9 cellular contexts compared by ENCODE assay signal in genomic region chr19:50537769-50538230, GRCh38. TPM values are rescaled to one million over a fixed set of nuclear protein-coding genes. Genes with fewer than 3 reads are reported as not detected.
DNase-seq lines count a peak whose midpoint lies in the region; ATAC-seq and TF ChIP-seq lines count a peak whose summit lies in the region.
"Had no signal": no experiment of that assay in that cellular context is flagged by ENCODE, and none has a peak within 500 bp of the region (broad histone marks: within the 10 kb centered on the region; RNA-seq: fewer than 3 reads in every experiment).

No MANE protein-coding gene starts in this region.

- H3K27me3 Mint-ChIP-seq in activated CD4-positive, alpha-beta T cell treated with anti-CD3 and anti-CD28 coated beads, Interleukin-2, amount 10 ng/mL, durations not matched to agents 24 days and 14 days, result no peaks in the 10 kb centered on the region

- no peaks in the 10 kb centered on the region for H3K9me3 Mint-ChIP-seq in activated CD4-positive, alpha-beta T cell treated with anti-CD3 and anti-CD28 coated beads, Interleukin-2, amount 10 ng/mL, durations not matched to agents 24 days and 14 days

- no peak overlapping the region for H3K27ac Mint-ChIP-seq in activated CD4-positive, alpha-beta T cell treated with anti-CD3 and anti-CD28 coated beads, Interleukin-2, amount 10 ng/mL, durations not matched to agents 24 days and 14 days

- no peaks in the 10 kb centered on the region for H3K36me3 Mint-ChIP-seq in activated CD4-positive, alpha-beta T cell treated with anti-CD3 and anti-CD28 coated beads, Interleukin-2, amount 10 ng/mL, durations not matched to agents 24 days and 14 days (ENCODE audit: low read depth)

- no peak overlapping the region for H3K4me3 Mint-ChIP-seq in activated CD4-positive, alpha-beta T cell treated with anti-CD3 and anti-CD28 coated beads, Interleukin-2, amount 10 ng/mL, durations not matched to agents 24 days and 14 days

- intact Hi-C loops in A673 (cut with micrococcal nuclease; ENCODE audit: unreplicated experiment), result loop anchor here (1.0 to 5.0 kb wide), 2 partner anchors 246 to 385 kb away; no protein-coding TSS in a partner anchor
- intact Hi-C loops in activated CD4-positive, alpha-beta T cell treated with anti-CD3 and anti-CD28 coated beads, Interleukin-2, amount 10 ng/mL, durations not matched to agents 24 days and 14 days (cut with micrococcal nuclease), result loop anchor here (1.0 kb wide), 1 partner anchor 246 kb away; no protein-coding TSS in a partner anchor

- no TSS peak for BruUV-seq in A673 (replicated peaks; lab: Mats Ljungman, UMichigan)

- H3K27me3 ChIP-seq in A673 (replicated peaks; ENCODE audit: insufficient read depth, low read depth, low read length, poor library complexity) (no peaks in the 10 kb centered on the region), lung (ENCODE audit: control insufficient read depth, insufficient read depth) (no peaks in the 10 kb centered on the region)

- ATAC-seq in lung (ENCODE audit: insufficient read depth, low FRiP score), result peak; percentile 47
- no peak for ATAC-seq in HG03354 (IDR thresholded peaks at IDR 0.05; ENCODE audit: poor library complexity, severe bottlenecking, unreplicated experiment)

- peaks cover 12% of the 10 kb centered on the region for H3K9me3 ChIP-seq in A673 (ENCODE audit: low read depth, low read length, poor library complexity, severe bottlenecking)
- no peaks in the 10 kb centered on the region for H3K9me3 ChIP-seq in lung (ENCODE audit: control insufficient read depth in 2 of 2, insufficient read depth in 1 of 2, low read length in 1 of 2)

- H3K4me1 Mint-ChIP-seq in activated CD4-positive, alpha-beta T cell treated with anti-CD3 and anti-CD28 coated beads, Interleukin-2, amount 10 ng/mL, durations not matched to agents 24 days and 14 days, result no peaks in the 10 kb centered on the region

- in situ Hi-C loops in GM13976 (cut with MboI; ENCODE audit: low sequenced_read_pairs, unreplicated experiment), result loop anchor here (25.0 kb wide), 1 partner anchor 250 kb away; the partner anchor contains the start of gene ACP4

- H3K36me3 ChIP-seq in A673 (ENCODE audit: insufficient read depth, low read length, poor library complexity, severe bottlenecking), result no peaks in the 10 kb centered on the region
- no peaks in the 10 kb centered on the region for H3K36me3 ChIP-seq in lung (ENCODE audit: control insufficient read depth in 2 of 2, insufficient read depth in 2 of 2, low read length in 2 of 2)

- no peak overlapping the region for H3K4me3 ChIP-seq in A673 (ENCODE audit: low read depth, low read length, poor library complexity, severe bottlenecking)
- no peak overlapping the region for H3K4me3 ChIP-seq in lung

- TF ChIP-seq CTCF in A673 (conservative IDR thresholded peaks at IDR 0.05; ENCODE audit: low read depth, low read length) (peak; percentile 95), GM13976 (IDR thresholded peaks at IDR 0.05; ENCODE audit: borderline replicate concordance, control extremely low read depth, extremely low read depth, insufficient read depth, missing control alignments) (peak; percentile 87), lung (IDR thresholded peaks at IDR 0.05; ENCODE audit: control extremely low read depth, extremely low read depth) (peak; percentile 55)

- POLR2A ChIA-PET in A673 (lab: Charles Lee; ENCODE audit: low non-redundant PET), result interaction anchor here (0.6 kb wide), 1 partner anchor 206 kb away, joined by 4 read pairs; no protein-coding TSS in a partner anchor

- H3K4me1 ChIP-seq in A673 (ENCODE audit: insufficient read depth, low read length, poor library complexity, severe bottlenecking) (no peaks in the 10 kb centered on the region), lung (ENCODE audit: control insufficient read depth in 2 of 2, insufficient read depth in 2 of 2, low read length in 2 of 2) (peaks cover 0 to 1% of the 10 kb centered on the region in 2 donors)

- 18 to 19% methylated on average over 15 of the region's 15 CpGs for WGBS in lung, 2 donors

- CTCF ChIA-PET in A673 (lab: Charles Lee), result interaction anchor here (0.6 to 1.9 kb wide), 10 partner anchors 9 to 245 kb away, joined by 3 to 15 read pairs (median 4); partner anchors contain the start of gene JOSD2

- peak; percentile 90 for DNase-seq in A673 (ENCODE audit: low spot score)
- peak; percentile 89 for DNase-seq in GM13976 (ENCODE audit: low spot score)
- peak; percentile 56 for DNase-seq in NCI-H345 (lab: John Stamatoyannopoulos, UW)
- DNase-seq in activated CD4-positive, alpha-beta T cell treated with anti-CD3 and anti-CD28 coated beads, Interleukin-2, amount 10 ng/mL, durations not matched to agents 24 days and 14 days, result peak; percentile 88
- peak; percentile 71 to 88 for DNase-seq in dermis microvascular lymphatic vessel endothelial cell (ENCODE audit: low read depth in 2 of 2)
- DNase-seq in lung (ENCODE audit: low spot score), result peak; percentile 62
- DNase-seq in stimulated activated CD8-positive, alpha-beta memory T cell treated with anti-CD3 and anti-CD28 coated beads, Interleukin-12 subunit alpha, Interleukin-12 subunit beta, amount 100 ng/mL, for 4 hours (ENCODE audit: low read depth), result peak; percentile 26

- H3K27ac ChIP-seq in A673 (ENCODE audit: low read depth, low read length, poor library complexity, severe bottlenecking) (no peak overlapping the region), lung (ENCODE audit: low read depth in 1 of 2, low read length in 1 of 2) (no peak overlapping the region)

RNA-seq across cellular contexts. Expression of gene ASPDH, which starts 24.1 kb away (rescaled TPM):
- total RNA-seq in A673 (2021) (0.45 TPM in 1 of 2 replicates, not detected in the other), dermis microvascular lymphatic vessel endothelial cell (not detected in 2 replicates), lung (not detected)
- not detected in 2 replicates for total RNA-seq in activated CD4-positive, alpha-beta T cell treated with anti-CD3 and anti-CD28 coated beads, Interleukin-2, amount 10 ng/mL, durations not matched to agents 24 days and 14 days
- not detected for polyA plus RNA-seq in lung
- total RNA-seq: urinary bladder had no signal
- polyA plus RNA-seq: urinary bladder had no signal

RNA-seq across cellular contexts. Expression of gene JOSD2, which starts 26.8 kb away (rescaled TPM):
- total RNA-seq in A673 (2021) (26.8 and 31.9 TPM in 2 replicates), dermis microvascular lymphatic vessel endothelial cell (18.9 and 27.4 TPM in 2 replicates), lung (10 to 100 TPM in 1 of 2 donors, 1 to 10 TPM in 1; 9.8 to 66.9 TPM)
- total RNA-seq in activated CD4-positive, alpha-beta T cell treated with anti-CD3 and anti-CD28 coated beads, Interleukin-2, amount 10 ng/mL, durations not matched to agents 24 days and 14 days, result 41.7 and 44.0 TPM in 2 replicates
- 10 to 100 TPM; 60.2 to 76.8 TPM for polyA plus RNA-seq in lung

RNA-seq across cellular contexts. Expression of gene LRRC4B, which starts 30.4 kb away (rescaled TPM):
- 23.1 and 24.9 TPM in 2 replicates for total RNA-seq in A673 (2021)
- total RNA-seq in activated CD4-positive, alpha-beta T cell treated with anti-CD3 and anti-CD28 coated beads, Interleukin-2, amount 10 ng/mL, durations not matched to agents 24 days and 14 days, result 0.12 TPM in 1 of 2 replicates, not detected in the other
- total RNA-seq in dermis microvascular lymphatic vessel endothelial cell, result 0.13 TPM in 1 of 2 replicates, not detected in the other
- total RNA-seq in lung, result 10 to 100 TPM in 1 of 2 donors, 1 to 10 TPM in 1; 2.5 to 10.8 TPM
- polyA plus RNA-seq in lung, result 1 to 10 TPM; 1.7 to 3.0 TPM

Comparison
In these comparisons a context has a peak if more than half of its experiments do, and no peak if none do; other contexts are left out.
1. DNase-seq: peak in every context shown above with its lines; median percentile 90 in A673; 89 in GM13976; 88 in activated CD4-positive, alpha-beta T cell treated with anti-CD3 and anti-CD28 coated beads, Interleukin-2, amount 10 ng/mL, durations not matched to agents 24 days and 14 days; 80 in dermis microvascular lymphatic vessel endothelial cell; 62 in lung; 56 in NCI-H345; 26 in stimulated activated CD8-positive, alpha-beta memory T cell treated with anti-CD3 and anti-CD28 coated beads, Interleukin-12 subunit alpha, Interleukin-12 subunit beta, amount 100 ng/mL, for 4 hours.